ENCODE assay signal across 12 cellular contexts in genomic region chr4:21470531-21470930, GRCh38.
DNase-seq lines count a peak whose midpoint lies in the region; ATAC-seq and TF ChIP-seq lines count a peak whose summit lies in the region.
"Had no signal": no experiment of that assay in that cellular context is flagged by ENCODE, and none has a peak within 500 bp of the region (broad histone marks: within the 10 kb centered on the region; RNA-seq: fewer than 3 reads in every experiment).

No MANE protein-coding gene starts in this region.

- no peak overlapping the region for H3K4me2 ChIP-seq in GM23338

- no peaks in the 10 kb centered on the region for H3K79me2 ChIP-seq in GM23338 (replicated peaks; ENCODE audit: insufficient read depth)

- H3K4me1 Mint-ChIP-seq in GM23338, result no peaks in the 10 kb centered on the region
- H3K4me1 Mint-ChIP-seq: activated B cell treated with CpG ODN at 0.5 μM for 24 hours; activated naive CD8-positive, alpha-beta T cell treated with anti-CD3 and anti-CD28 coated beads for 36 hours had no signal

- H3K36me3 ChIP-seq in WERI-Rb-1, result no peaks in the 10 kb centered on the region
- no peaks in the 10 kb centered on the region for H3K36me3 ChIP-seq in GM23338 (ENCODE audit: insufficient read depth)
- H3K36me3 ChIP-seq: thyroid gland had no signal

- H3F3A ChIP-seq in GM23338 (replicated peaks; ENCODE audit: low read depth), result no peaks in the 10 kb centered on the region

- no peaks in the 10 kb centered on the region for H3K27me3 ChIP-seq in WERI-Rb-1 (ENCODE audit: insufficient read depth, low read depth, severe bottlenecking)
- no peaks in the 10 kb centered on the region for H3K27me3 ChIP-seq in GM23338 (ENCODE audit: insufficient read depth)
- H3K27me3 ChIP-seq: thyroid gland had no signal

- H3K27ac Mint-ChIP-seq in GM23338, result no peak overlapping the region
- H3K27ac Mint-ChIP-seq: activated B cell treated with CpG ODN at 0.5 μM for 24 hours; activated naive CD8-positive, alpha-beta T cell treated with anti-CD3 and anti-CD28 coated beads for 36 hours had no signal

- no peaks in the 10 kb centered on the region for H3K9me2 ChIP-seq in GM23338 (ENCODE audit: insufficient read depth)

- no peak overlapping the region for H2AFZ ChIP-seq in GM23338

- no peaks in the 10 kb centered on the region for H3K4me1 ChIP-seq in GM23338 (ENCODE audit: insufficient read depth)
- H3K4me1 ChIP-seq: thyroid gland had no signal

- ATAC-seq in HG03025 (IDR thresholded peaks at IDR 0.05; ENCODE audit: low FRiP score, unreplicated experiment) (no peak), GM23338 (no peak)

- no peak overlapping the region for H3K4me3 Mint-ChIP-seq in GM23338
- H3K4me3 Mint-ChIP-seq: activated B cell treated with CpG ODN at 0.5 μM for 24 hours; activated naive CD8-positive, alpha-beta T cell treated with anti-CD3 and anti-CD28 coated beads for 36 hours had no signal

- H3K4me3 ChIP-seq in WERI-Rb-1 (ENCODE audit: low read depth, low read length), result no peak overlapping the region
- no peak overlapping the region for H3K4me3 ChIP-seq in GM23338
- H3K4me3 ChIP-seq: thyroid gland had no signal

- H3K27ac ChIP-seq in WERI-Rb-1, result no peak overlapping the region; the same call in 1 of the 2 replicates
- H3K27ac ChIP-seq in GM23338 (ENCODE audit: low read depth), result no peak overlapping the region
- H3K27ac ChIP-seq: thyroid gland had no signal

- intact Hi-C loops in cardiac septum (cut with DNase I), result no loop called here

- no peak for TF ChIP-seq CTCF in WERI-Rb-1 (IDR thresholded peaks at IDR 0.05; ENCODE audit: low read depth, low read length)
- no peak for TF ChIP-seq CTCF in GM23338 (conservative IDR thresholded peaks at IDR 0.05; ENCODE audit: low read depth in 2 of 2)

- DNase-seq in DMS79 treated with DMSO at 0.1 percent for 48 hours (lab: John Stamatoyannopoulos, UW) (peak; percentile 46), NCI-H2029 treated with DMSO at 0.1 percent for 48 hours (lab: John Stamatoyannopoulos, UW) (peak; percentile 67), WERI-Rb-1 (peak; percentile 16), left kidney (ENCODE audit: low read depth, low spot score) (peak; percentile 5), GM19238 (ENCODE audit: insufficient read length, low spot score) (no peak), GM23338 (ENCODE audit: low spot score) (no peak), cardiac septum (ENCODE audit: low spot score) (no peak)
- DNase-seq: activated B cell treated with CpG ODN at 0.5 μM for 24 hours; activated naive CD8-positive, alpha-beta T cell treated with anti-CD3 and anti-CD28 coated beads for 36 hours; NCI-H526 treated with DMSO at 0.1 percent for 48 hours; thyroid gland had no signal

- H3K36me3 Mint-ChIP-seq in GM23338 (ENCODE audit: low read depth), result no peaks in the 10 kb centered on the region
- H3K36me3 Mint-ChIP-seq: activated naive CD8-positive, alpha-beta T cell treated with anti-CD3 and anti-CD28 coated beads for 36 hours had no signal

- no peaks in the 10 kb centered on the region for H3K9me3 Mint-ChIP-seq in GM23338

- H3K27me3 Mint-ChIP-seq in GM23338 (ENCODE audit: insufficient read depth, low read depth, poor library complexity), result peaks cover 6% of the 10 kb centered on the region
- H3K27me3 Mint-ChIP-seq: activated B cell treated with CpG ODN at 0.5 μM for 24 hours; activated naive CD8-positive, alpha-beta T cell treated with anti-CD3 and anti-CD28 coated beads for 36 hours had no signal

- no peaks in the 10 kb centered on the region for H3K9me3 ChIP-seq in WERI-Rb-1 (ENCODE audit: severe bottlenecking)
- H3K9me3 ChIP-seq: thyroid gland had no signal

- no peaks in the 10 kb centered on the region for H4K20me1 ChIP-seq in GM23338 (replicated peaks; ENCODE audit: insufficient read depth)

TF ChIP-seq in GM23338, 12 proteins besides CTCF, POLR2A, EP300 and RAD21 (continues in another document):
- TF ChIP-seq, protein P1, sequence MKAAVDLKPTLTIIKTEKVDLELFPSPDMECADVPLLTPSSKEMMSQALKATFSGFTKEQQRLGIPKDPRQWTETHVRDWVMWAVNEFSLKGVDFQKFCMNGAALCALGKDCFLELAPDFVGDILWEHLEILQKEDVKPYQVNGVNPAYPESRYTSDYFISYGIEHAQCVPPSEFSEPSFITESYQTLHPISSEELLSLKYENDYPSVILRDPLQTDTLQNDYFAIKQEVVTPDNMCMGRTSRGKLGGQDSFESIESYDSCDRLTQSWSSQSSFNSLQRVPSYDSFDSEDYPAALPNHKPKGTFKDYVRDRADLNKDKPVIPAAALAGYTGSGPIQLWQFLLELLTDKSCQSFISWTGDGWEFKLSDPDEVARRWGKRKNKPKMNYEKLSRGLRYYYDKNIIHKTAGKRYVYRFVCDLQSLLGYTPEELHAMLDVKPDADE (IDR thresholded peaks at IDR 0.05), result no peak
- TF ChIP-seq ZNF331 (CRISPR knock-in tag; IDR thresholded peaks at IDR 0.05; ENCODE audit: low read depth) (no peak), STAT1 (IDR thresholded peaks at IDR 0.05; ENCODE audit: unreplicated experiment) (no peak), NANOG (IDR thresholded peaks at IDR 0.05; ENCODE audit: borderline replicate concordance) (no peak), POLR2AphosphoS5 (IDR thresholded peaks at IDR 0.05; ENCODE audit: low read depth) (no peak), CREB1 (CRISPR knock-in tag; IDR thresholded peaks at IDR 0.05; ENCODE audit: low read depth) (no peak), EZH2 (IDR thresholded peaks at IDR 0.05; ENCODE audit: low read depth, unreplicated experiment) (no peak), EZH2phosphoT487 (IDR thresholded peaks at IDR 0.05; ENCODE audit: unreplicated experiment) (no peak), ZNF114 (CRISPR knock-in tag; IDR thresholded peaks at IDR 0.05) (no peak), JUNB (IDR thresholded peaks at IDR 0.05; ENCODE audit: unreplicated experiment) (no peak)
- TF ChIP-seq, protein P2, sequence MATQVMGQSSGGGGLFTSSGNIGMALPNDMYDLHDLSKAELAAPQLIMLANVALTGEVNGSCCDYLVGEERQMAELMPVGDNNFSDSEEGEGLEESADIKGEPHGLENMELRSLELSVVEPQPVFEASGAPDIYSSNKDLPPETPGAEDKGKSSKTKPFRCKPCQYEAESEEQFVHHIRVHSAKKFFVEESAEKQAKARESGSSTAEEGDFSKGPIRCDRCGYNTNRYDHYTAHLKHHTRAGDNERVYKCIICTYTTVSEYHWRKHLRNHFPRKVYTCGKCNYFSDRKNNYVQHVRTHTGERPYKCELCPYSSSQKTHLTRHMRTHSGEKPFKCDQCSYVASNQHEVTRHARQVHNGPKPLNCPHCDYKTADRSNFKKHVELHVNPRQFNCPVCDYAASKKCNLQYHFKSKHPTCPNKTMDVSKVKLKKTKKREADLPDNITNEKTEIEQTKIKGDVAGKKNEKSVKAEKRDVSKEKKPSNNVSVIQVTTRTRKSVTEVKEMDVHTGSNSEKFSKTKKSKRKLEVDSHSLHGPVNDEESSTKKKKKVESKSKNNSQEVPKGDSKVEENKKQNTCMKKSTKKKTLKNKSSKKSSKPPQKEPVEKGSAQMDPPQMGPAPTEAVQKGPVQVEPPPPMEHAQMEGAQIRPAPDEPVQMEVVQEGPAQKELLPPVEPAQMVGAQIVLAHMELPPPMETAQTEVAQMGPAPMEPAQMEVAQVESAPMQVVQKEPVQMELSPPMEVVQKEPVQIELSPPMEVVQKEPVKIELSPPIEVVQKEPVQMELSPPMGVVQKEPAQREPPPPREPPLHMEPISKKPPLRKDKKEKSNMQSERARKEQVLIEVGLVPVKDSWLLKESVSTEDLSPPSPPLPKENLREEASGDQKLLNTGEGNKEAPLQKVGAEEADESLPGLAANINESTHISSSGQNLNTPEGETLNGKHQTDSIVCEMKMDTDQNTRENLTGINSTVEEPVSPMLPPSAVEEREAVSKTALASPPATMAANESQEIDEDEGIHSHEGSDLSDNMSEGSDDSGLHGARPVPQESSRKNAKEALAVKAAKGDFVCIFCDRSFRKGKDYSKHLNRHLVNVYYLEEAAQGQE (IDR thresholded peaks at IDR 0.05; ENCODE audit: unreplicated experiment), result no peak

Comparison
In these comparisons a context has a peak if more than half of its experiments do, and no peak if none do; other contexts are left out.
1. DNase-seq: peak in DMS79 treated with DMSO at 0.1 percent for 48 hours (single experiment), NCI-H2029 treated with DMSO at 0.1 percent for 48 hours (single experiment), WERI-Rb-1 (single experiment) and left kidney (single experiment); none in GM19238 (single experiment), GM23338 (single experiment) and cardiac septum (single experiment).